In the genomic region with DNA sequence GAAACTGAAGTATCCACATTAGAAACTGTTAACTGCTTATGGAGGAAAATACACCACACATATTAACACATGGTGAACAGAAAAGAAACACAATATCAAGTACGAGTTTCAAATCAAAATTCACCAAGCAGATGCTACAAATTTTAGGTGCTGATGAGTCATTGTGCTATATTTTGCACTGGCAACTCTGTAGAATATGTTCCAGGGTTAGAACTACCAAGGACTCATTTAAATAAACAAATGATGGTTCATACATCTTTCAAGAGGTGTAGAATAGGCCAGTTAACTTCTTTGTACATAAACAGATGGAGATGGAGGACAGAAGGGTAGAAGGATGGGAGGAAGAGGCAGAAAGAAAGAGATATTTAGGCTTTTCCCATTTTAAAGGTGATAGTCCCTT, we compare ENCODE assay signal across 1 cellular context.
TF ChIP-seq lines count a peak whose summit lies in the region.

No MANE protein-coding gene starts in this region.

TF ChIP-seq in SK-N-SH, 30 proteins besides CTCF, POLR2A, EP300 and RAD21 (continued from another document):
- TF ChIP-seq JUND (IDR thresholded peaks at IDR 0.05) = peak; percentile 16; the same call in 1 of the 2 replicates
TF ChIP-seq in SK-N-SH: peak in this region for 2.
